Comparison of ENCODE assay signal across 19 cellular contexts in genomic region chr2:152354069-152354755, GRCh38. TPM values are rescaled to one million over a fixed set of nuclear protein-coding genes. Genes with fewer than 3 reads are reported as not detected.
DNase-seq lines count a peak whose midpoint lies in the region; TF ChIP-seq lines count a peak whose summit lies in the region.
"Had no signal": no experiment of that assay in that cellular context is flagged by ENCODE, and none has a peak within 500 bp of the region (broad histone marks: within the 10 kb centered on the region; RNA-seq: fewer than 3 reads in every experiment).

No MANE protein-coding gene starts in this region.

- H3K79me2 ChIP-seq in osteoblast (ENCODE audit: insufficient read depth, low read length) = peaks cover 44% of the 10 kb centered on the region

- intact Hi-C loops in A673 (cut with micrococcal nuclease; ENCODE audit: unreplicated experiment) = no loop called here

- CTCF ChIA-PET in A673 (lab: Charles Lee) = no interaction called here

- H3K27me3 ChIP-seq in A673 (replicated peaks; ENCODE audit: insufficient read depth, low read depth, low read length, poor library complexity) (no peaks in the 10 kb centered on the region), osteoblast (ENCODE audit: insufficient read depth, low read length) (no peaks in the 10 kb centered on the region)
- H3K27me3 ChIP-seq: thyroid gland had no signal

- H3K9me3 ChIP-seq in A673 (ENCODE audit: low read depth, low read length, poor library complexity, severe bottlenecking) (no peaks in the 10 kb centered on the region), osteoblast (ENCODE audit: low read depth, low read length) (no peaks in the 10 kb centered on the region)
- H3K9me3 ChIP-seq: lower lobe of right lung, thyroid gland had no signal

- POLR2A ChIA-PET in A673 (lab: Charles Lee; ENCODE audit: low non-redundant PET) = interaction anchor here (0.6 kb wide), 1 partner anchor 49 kb away, joined by 3 read pairs; no protein-coding TSS in a partner anchor

- no TSS peak for BruUV-seq in A673 (replicated peaks; lab: Mats Ljungman, UMichigan)

- H3K4me2 ChIP-seq in osteoblast (ENCODE audit: insufficient read depth, low read length) = peak overlapping the region; percentile 54
- H3K4me2 ChIP-seq: KMS-11 had no signal

- no peaks in the 10 kb centered on the region for H4K20me1 ChIP-seq in osteoblast (ENCODE audit: insufficient read depth, low read length)

- H3K4me3 ChIP-seq in A673 (ENCODE audit: low read depth, low read length, poor library complexity, severe bottlenecking) (no peak overlapping the region), coronary artery (peak overlapping the region; percentile 2), osteoblast (ENCODE audit: insufficient read depth, low read length) (no peak overlapping the region)
- H3K4me3 ChIP-seq: lower lobe of right lung, thyroid gland had no signal

- H3K27ac ChIP-seq in A673 (ENCODE audit: low read depth, low read length, poor library complexity, severe bottlenecking) = peak overlapping the region; percentile 40
- peak overlapping the region; percentile 46 to 61 for H3K27ac ChIP-seq in coronary artery
- H3K27ac ChIP-seq in osteoblast (ENCODE audit: low read depth, low read length) = peak overlapping the region; percentile 63
- H3K27ac ChIP-seq: KMS-11, lower lobe of right lung had no signal

- TF ChIP-seq CTCF in A673 (conservative IDR thresholded peaks at IDR 0.05; ENCODE audit: low read depth, low read length) (no peak), coronary artery (IDR thresholded peaks at IDR 0.05) (no peak), osteoblast (IDR thresholded peaks at IDR 0.05; ENCODE audit: extremely low read depth, low read depth, low read length) (no peak)

- H3K36me3 ChIP-seq in A673 (ENCODE audit: insufficient read depth, low read length, poor library complexity, severe bottlenecking) (no peaks in the 10 kb centered on the region), osteoblast (ENCODE audit: insufficient read depth, low read length) (no peaks in the 10 kb centered on the region)
- H3K36me3 ChIP-seq: lower lobe of right lung, thyroid gland had no signal

- H3K4me1 ChIP-seq in A673 (ENCODE audit: insufficient read depth, low read length, poor library complexity, severe bottlenecking) (peaks cover 18% of the 10 kb centered on the region), osteoblast (ENCODE audit: insufficient read depth, low read length) (peaks cover 21% of the 10 kb centered on the region)

- DNase-seq in A673 (ENCODE audit: low spot score) = no peak
- peak; percentile 23 for DNase-seq in HCEC 1CT
- no peak for DNase-seq in coronary artery (ENCODE audit: low spot score)
- DNase-seq in osteoblast (ENCODE audit: insufficient read length, low spot score, missing footprints) = no peak
- no peak for DNase-seq in SHP77 (lab: John Stamatoyannopoulos, UW)
- DNase-seq in NCI-H446 (lab: John Stamatoyannopoulos, UW) = no peak
- no peak for DNase-seq in pons (ENCODE audit: low spot score)
- DNase-seq in NCI-H146 (lab: John Stamatoyannopoulos, UW) = no peak
- DNase-seq: activated CD4-positive, alpha-beta T cell treated with anti-CD3 and anti-CD28 coated beads, Interleukin-2, amount 50 U/mL, for 1 hour; activated effector memory CD4-positive, alpha-beta T cell treated with Interleukin-2 at 50 U/mL for 16 hours; CD4-positive, alpha-beta T cell; central memory CD4-positive, alpha-beta T cell; lower lobe of right lung; NCI-H1092; NCI-H2029 treated with DMSO at 0.1 percent for 48 hours; occipital lobe; T-helper 17 cell; thyroid gland had no signal

- no peak overlapping the region for H2AFZ ChIP-seq in osteoblast (ENCODE audit: low read length)

RNA-seq across cellular contexts. Expression of gene FMNL2, which starts 19.2 kb away (rescaled TPM):
- 42.2 and 43.1 TPM in 2 replicates for total RNA-seq in A673 (2021)
- total RNA-seq in osteoblast = 24.2 and 26.2 TPM in 2 replicates
